13 cellular contexts compared by ENCODE assay signal in genomic region chr4:69156913-69157312, GRCh38. TPM values are rescaled to one million over a fixed set of nuclear protein-coding genes. Genes with fewer than 3 reads are reported as not detected.
A peak's percentile ranks its signal among the peaks of the same experiment; 100 is the strongest.
DNase-seq lines count a peak whose midpoint lies in the region; ATAC-seq, FAIRE-seq and TF ChIP-seq lines count a peak whose summit lies in the region.
"Had no signal": no experiment of that assay in that cellular context is flagged by ENCODE, and none has a peak within 500 bp of the region (broad histone marks: within the 10 kb centered on the region; RNA-seq: fewer than 3 reads in every experiment).

No MANE protein-coding gene starts in this region.

- no peak overlapping the region for H4K91ac ChIP-seq in mesenchymal stem cell (ENCODE audit: low read length)

- ATAC-seq in HG02885 (IDR thresholded peaks at IDR 0.05; ENCODE audit: poor library complexity, unreplicated experiment): peak; percentile 65
- 0 out of 3 replicates have a peak, but pooled peaks have one; percentile 23 for ATAC-seq in GM12878
- no peak for ATAC-seq in GM19463 (IDR thresholded peaks at IDR 0.05; ENCODE audit: unreplicated experiment)
- ATAC-seq: stimulated activated naive B cell treated with anti-CD40 and anti-IgM and Interleukin-4, amounts not matched to agents 10 μg/mL and 1 μg/mL and 100 μg/mL, for 72 hours had no signal

- SMC1A ChIA-PET in GM12878 (lab: Charles Lee; ENCODE audit: uncharacterized antibody, unreplicated experiment): interaction anchor here (1.1 kb wide), 1 partner anchor 35 kb away, joined by 5 read pairs; no protein-coding TSS in a partner anchor

- no peak overlapping the region for H2BK15ac ChIP-seq in mesenchymal stem cell (ENCODE audit: low read depth, poor library complexity, severe bottlenecking)

- 24% methylated on average over 2 of the region's 2 CpGs for WGBS in GM12878 (ENCODE audit: insufficient coverage, insufficient replicate concordance, low lambda C conversion rate, missing lambda C conversion rate)
- WGBS in mesenchymal stem cell: 70% methylated on average over 2 of the region's 2 CpGs

- H2AFZ ChIP-seq in GM12878 (ENCODE audit: control insufficient read depth, low read depth, low read length) (no peak overlapping the region), mesenchymal stem cell (ENCODE audit: low read depth, low read length) (no peak overlapping the region)

- H3K4me3 ChIP-seq in GM12864 (ENCODE audit: low read depth, low read length): no peak overlapping the region
- no peak overlapping the region for H3K4me3 ChIP-seq in GM12878
- H3K4me3 ChIP-seq in mesenchymal stem cell (ENCODE audit: insufficient read depth in 1 of 2, low read depth in 1 of 2, low read length in 2 of 2): no peak overlapping the region
- H3K4me3 ChIP-seq: SJSA1, skin epidermis had no signal

- FAIRE-seq in GM12878 (lab: Jason Lieb, UNC): no peak

- DNase-seq in GM12864 (ENCODE audit: low read depth) (no peak), GM12878 (ENCODE audit: low read depth, low spot score) (no peak), mesenchymal stem cell (peak; percentile 5), NCI-H187 treated with DMSO at 0.1 percent for 48 hours (lab: John Stamatoyannopoulos, UW) (no peak), nucleus accumbens (lab: John Stamatoyannopoulos, UW) (no peak)
- no peak for DNase-seq in stimulated activated naive CD4-positive, alpha-beta T cell treated with Interleukin-2 at 50 U/mL for 16 hours (lab: John Stamatoyannopoulos, UW)
- DNase-seq: NCI-H1930; stimulated activated naive B cell treated with anti-CD40 and anti-IgM and Interleukin-4, amounts not matched to agents 10 μg/mL and 1 μg/mL and 100 μg/mL, for 72 hours had no signal

- no TSS peak for BruUV-seq in GM12878 (replicated peaks; lab: Mats Ljungman, UMichigan)

- H2AK5ac ChIP-seq in mesenchymal stem cell (ENCODE audit: low read length, severe bottlenecking): no peak overlapping the region

- 0 out of 2 replicates have a peak, but pooled peaks have one; percentile 2 for TF ChIP-seq RAD21 in GM12878 (IDR thresholded peaks at IDR 0.05; ENCODE audit: insufficient read depth, low read depth, low read length)

- no peak overlapping the region for H3K18ac ChIP-seq in mesenchymal stem cell (ENCODE audit: low read depth in 1 of 2, low read length in 2 of 2)

- H4K20me1 ChIP-seq in GM12878 (ENCODE audit: control insufficient read depth, insufficient read depth): no peaks in the 10 kb centered on the region

- no peak overlapping the region for H3K4ac ChIP-seq in mesenchymal stem cell (ENCODE audit: low read depth in 1 of 2, low read length in 2 of 2)

- POLR2A ChIA-PET in GM12878 (lab: Charles Lee): no interaction called here

- no peaks in the 10 kb centered on the region for H3K79me1 ChIP-seq in mesenchymal stem cell (replicated peaks; ENCODE audit: low read length, poor library complexity, severe bottlenecking)

- H3K36me3 ChIP-seq in GM12878 (ENCODE audit: control insufficient read depth in 2 of 2, insufficient read depth in 2 of 2, low read length in 1 of 2) (no peaks in the 10 kb centered on the region), mesenchymal stem cell (ENCODE audit: control insufficient read depth in 1 of 2, insufficient read depth in 2 of 2, low read depth in 1 of 2, low read length in 2 of 2) (no peaks in the 10 kb centered on the region)
- H3K36me3 ChIP-seq: SJSA1 had no signal

- no peak for TF ChIP-seq EP300 in GM12878 (IDR thresholded peaks at IDR 0.05; ENCODE audit: borderline replicate concordance in 1 of 2, control insufficient read depth in 1 of 2, low read depth in 2 of 2, low read length in 2 of 2)

- H3K23ac ChIP-seq in mesenchymal stem cell (ENCODE audit: low read length in 2 of 2): no peak overlapping the region

- no peak overlapping the region for H2BK120ac ChIP-seq in mesenchymal stem cell (ENCODE audit: low read depth, low read length)

- CTCF ChIA-PET in GM12878 (lab: Yijun Ruan, JAX): interaction anchor here (0.6 to 1.7 kb wide), 2 partner anchors 130 to 254 kb away, joined by 3 read pairs; no protein-coding TSS in a partner anchor

- no peak overlapping the region for H3K14ac ChIP-seq in mesenchymal stem cell (ENCODE audit: low read length in 2 of 2)

- intact Hi-C loops in GM12878 (cut with micrococcal nuclease; ENCODE audit: unreplicated experiment): no loop called here

- H3K9ac ChIP-seq in GM12878 (ENCODE audit: control insufficient read depth, insufficient read depth, low read length): no peak overlapping the region
- no peak overlapping the region for H3K9ac ChIP-seq in mesenchymal stem cell (ENCODE audit: low read length)

- H4K8ac ChIP-seq in mesenchymal stem cell (ENCODE audit: low read length): no peak overlapping the region

- in situ Hi-C loops in GM12878 (cut with MboI): loop anchor here (25.0 kb wide), 1 partner anchor 670 kb away; no protein-coding TSS in a partner anchor

- H3K27ac ChIP-seq in GM12878 (ENCODE audit: control insufficient read depth, insufficient read depth) (no peak overlapping the region), mesenchymal stem cell (ENCODE audit: low read length, poor library complexity, severe bottlenecking) (no peak overlapping the region)
- H3K27ac ChIP-seq: SJSA1, skin epidermis had no signal

- no peaks in the 10 kb centered on the region for H3K79me2 ChIP-seq in GM12878 (ENCODE audit: control insufficient read depth, insufficient read depth, low read length)

- TF ChIP-seq CTCF in GM12864 (IDR thresholded peaks at IDR 0.05; ENCODE audit: low read depth, low read length, missing control alignments) (peak; percentile 35), GM12878 (IDR thresholded peaks at IDR 0.05 in 2 of 3, conservative IDR thresholded peaks at IDR 0.05 in 1 of 3; ENCODE audit: control insufficient read depth in 2 of 3, extremely low read depth in 1 of 3, insufficient read depth in 1 of 3, low read depth in 3 of 3, low read length in 3 of 3) (peak in 2 of 3 experiments; percentile 31 to 33; a peak in 3 of 6 replicates)

- no peak for TF ChIP-seq POLR2A in GM12878 (IDR thresholded peaks at IDR 0.05; ENCODE audit: low read depth, low read length)

- no peak overlapping the region for H2BK12ac ChIP-seq in mesenchymal stem cell (ENCODE audit: low read length in 2 of 2)

- no peaks in the 10 kb centered on the region for H3K9me3 ChIP-seq in GM12878 (replicated peaks; ENCODE audit: control insufficient read depth, insufficient read depth, low read length)
- H3K9me3 ChIP-seq in mesenchymal stem cell (ENCODE audit: control insufficient read depth, low read length): no peaks in the 10 kb centered on the region
- H3K9me3 ChIP-seq: SJSA1 had no signal

- no peak overlapping the region for H2BK5ac ChIP-seq in mesenchymal stem cell (ENCODE audit: low read depth, low read length, poor library complexity, severe bottlenecking)

- no peak overlapping the region for H3K4me2 ChIP-seq in GM12878 (ENCODE audit: control insufficient read depth, insufficient read depth)
- no peak overlapping the region for H3K4me2 ChIP-seq in mesenchymal stem cell (ENCODE audit: low read length, poor library complexity, severe bottlenecking)

- RAD21 ChIA-PET in GM12878 (lab: Charles Lee; ENCODE audit: unreplicated experiment): no interaction called here

- H3K27me3 ChIP-seq in GM12878 (replicated peaks in 1 of 2; ENCODE audit: control insufficient read depth in 2 of 2, insufficient read depth in 2 of 2, low read length in 1 of 2) (no peaks in the 10 kb centered on the region), mesenchymal stem cell (ENCODE audit: control insufficient read depth in 1 of 2, insufficient read depth in 1 of 2, low read length in 2 of 2) (no peaks in the 10 kb centered on the region)
- H3K27me3 ChIP-seq: SJSA1 had no signal

- H3K4me1 ChIP-seq in GM12878 (ENCODE audit: control insufficient read depth, insufficient read depth, low read length): no peaks in the 10 kb centered on the region
- H3K4me1 ChIP-seq in mesenchymal stem cell (ENCODE audit: control insufficient read depth, insufficient read depth, low read depth, low read length): no peaks in the 10 kb centered on the region
- H3K4me1 ChIP-seq: SJSA1 had no signal

TF ChIP-seq in GM12878, 131 proteins besides CTCF, POLR2A, EP300 and RAD21 (continues in another document):
- TF ChIP-seq NKRF (conservative IDR thresholded peaks at IDR 0.05) (no peak), ZZZ3 (IDR thresholded peaks at IDR 0.05; ENCODE audit: control insufficient read depth, insufficient read length, low read depth) (no peak), NFIC (IDR thresholded peaks at IDR 0.05; ENCODE audit: low read depth, low read length) (no peak), SP1 (IDR thresholded peaks at IDR 0.05; ENCODE audit: low read depth, low read length) (no peak)

RNA-seq across cellular contexts. Expression of gene UGT2B11, which starts 57.6 kb away (rescaled TPM):
- not detected in 2 replicates for total RNA-seq in GM12878 (2013; cell fraction: nucleolus; rRNA removed)
- total RNA-seq in GM12878 (2014; rRNA removed): not detected in 2 replicates
- not detected in 2 replicates for total RNA-seq in GM12878 (2014; rRNA removed; fragmentation: Illumina TruSeq; extraction: Trizol)
- total RNA-seq in GM12878 (2021): not detected in 2 replicates
- polyA plus RNA-seq in GM12878 (2011; ENCODE audit: low read depth): not detected
- polyA plus RNA-seq in GM12878 (2011; rRNA removed): not detected in 2 replicates
- not detected in 2 replicates for polyA plus RNA-seq in GM12878 (2011; cell fraction: cytosol; rRNA removed)
- polyA plus RNA-seq in GM12878 (2011; cell fraction: nucleus; rRNA removed): not detected in 2 replicates
- polyA plus RNA-seq in GM12878 (2012): not detected in 2 replicates
- not detected in 2 replicates for polyA plus RNA-seq in GM12878 (2014; fragmentation: Illumina TruSeq; extraction: Trizol)
- not detected for polyA plus RNA-seq in GM12878 (2014; fragmentation: Nextera tagmentation; extraction: Ambion mirVana)
- not detected in 2 replicates for polyA plus RNA-seq in GM12878 (2014; rRNA removed)
- polyA plus RNA-seq in GM12878 (2016; fragmentation: Nextera tagmentation; extraction: Ambion mirVana): not detected
- polyA minus RNA-seq in GM12878 (2011; rRNA and poly(A)+ RNA removed): not detected in 2 replicates
- polyA minus RNA-seq in GM12878 (2011; cell fraction: cytosol; rRNA and poly(A)+ RNA removed): not detected in 2 replicates
- not detected in 2 replicates for polyA minus RNA-seq in GM12878 (2011; cell fraction: nucleus; rRNA and poly(A)+ RNA removed)
- polyA plus RNA-seq in mesenchymal stem cell (2013, experiment 1 of 2): not detected
- not detected for polyA plus RNA-seq in mesenchymal stem cell (2013, experiment 2 of 2)
- total RNA-seq: activated CD8-positive, alpha-beta memory T cell treated with anti-CD3 and anti-CD28 coated beads for 36 hours; SJSA1 had no signal
